In genomic region chr16:85523602-85524364, GRCh38 we compare ENCODE assay signal across 8 cellular contexts.
DNase-seq lines count a peak whose midpoint lies in the region; ATAC-seq and TF ChIP-seq lines count a peak whose summit lies in the region.

No MANE protein-coding gene starts in this region.

- H3K79me2 ChIP-seq in fibroblast of lung (ENCODE audit: control insufficient read depth, insufficient read depth, low read length) (no peaks in the 10 kb centered on the region), parathyroid adenoma (peaks cover 57% of the 10 kb centered on the region)

- H3K9me3 ChIP-seq in fibroblast of lung (ENCODE audit: control insufficient read depth, insufficient read depth, low read depth, low read length) (no peaks in the 10 kb centered on the region), parathyroid adenoma (ENCODE audit: control insufficient read depth, low read length) (no peaks in the 10 kb centered on the region)

- TF ChIP-seq CTCF in fibroblast of lung (conservative IDR thresholded peaks at IDR 0.05 in 1 of 2, IDR thresholded peaks at IDR 0.05 in 1 of 2; ENCODE audit: low read depth in 1 of 2, low read length in 2 of 2) (no peak), parathyroid adenoma (IDR thresholded peaks at IDR 0.05) (no peak)

- H3K27me3 ChIP-seq in fibroblast of lung (ENCODE audit: control insufficient read depth, insufficient read depth, low read length), result no peaks in the 10 kb centered on the region
- no peaks in the 10 kb centered on the region for H3K27me3 ChIP-seq in parathyroid adenoma (ENCODE audit: control insufficient read depth, insufficient read depth, low read length)

- H3K4me3 ChIP-seq in fibroblast of lung (replicated peaks in 1 of 4; ENCODE audit: control extremely low read depth in 1 of 4, insufficient read depth in 1 of 4, low read depth in 3 of 4, low read length in 4 of 4) (no peak overlapping the region), parathyroid adenoma (ENCODE audit: low read depth, low read length) (no peak overlapping the region)

- H3K27ac ChIP-seq in fibroblast of lung (ENCODE audit: insufficient read depth, low read length) (no peak overlapping the region), parathyroid adenoma (peak overlapping the region; percentile 77)

- DNase-seq in ELR (ENCODE audit: low read depth) (peak; percentile 33), NCI-H69 (lab: John Stamatoyannopoulos, UW) (peak; percentile 80), fibroblast of lung (ENCODE audit: low read depth in 2 of 2) (peak; percentile 46 to 59), NCI-H446 treated with DMSO at 0.1 percent for 48 hours (lab: John Stamatoyannopoulos, UW) (no peak), retina (no peak)

- H3K4me1 ChIP-seq in fibroblast of lung (ENCODE audit: control insufficient read depth, extremely low read depth, insufficient read depth, low read length) (peaks cover 12% of the 10 kb centered on the region), parathyroid adenoma (peaks cover 77% of the 10 kb centered on the region)

- ATAC-seq in HG02798 (IDR thresholded peaks at IDR 0.05; ENCODE audit: poor library complexity, unreplicated experiment) (no peak), GM19328 (IDR thresholded peaks at IDR 0.05; ENCODE audit: unreplicated experiment) (no peak)

- H2AFZ ChIP-seq in fibroblast of lung (ENCODE audit: low read length), result no peak overlapping the region
- peak overlapping the region; percentile 11 for H2AFZ ChIP-seq in parathyroid adenoma

- no peaks in the 10 kb centered on the region for H4K20me1 ChIP-seq in fibroblast of lung (ENCODE audit: control insufficient read depth, extremely low read depth, insufficient read depth, low read length)

- H3K4me2 ChIP-seq in fibroblast of lung (ENCODE audit: extremely low read depth, insufficient read depth, low read length) (no peak overlapping the region), parathyroid adenoma (ENCODE audit: low read length) (peak overlapping the region; percentile 49)

- H3K9ac ChIP-seq in fibroblast of lung (ENCODE audit: insufficient read depth, low read length), result no peak overlapping the region
- H3K9ac ChIP-seq in parathyroid adenoma, result no peak overlapping the region

- H3K36me3 ChIP-seq in fibroblast of lung (ENCODE audit: control insufficient read depth, insufficient read depth, low read length) (no peaks in the 10 kb centered on the region), parathyroid adenoma (ENCODE audit: control insufficient read depth, insufficient read depth, low read length) (no peaks in the 10 kb centered on the region)

Comparison
In these comparisons a context has a peak if more than half of its experiments do, and no peak if none do; other contexts are left out.
1. DNase-seq: peak in ELR (single experiment), NCI-H69 (single experiment) and fibroblast of lung (2 of 2); none in NCI-H446 treated with DMSO at 0.1 percent for 48 hours (single experiment) and retina (single experiment).